In genomic region chr5:181189962-181190710, GRCh38 we compare ENCODE assay signal across 8 cellular contexts. TPM values are rescaled to one million over a fixed set of nuclear protein-coding genes. Genes with fewer than 3 reads are reported as not detected.
DNase-seq lines count a peak whose midpoint lies in the region; ATAC-seq and TF ChIP-seq lines count a peak whose summit lies in the region.

No MANE protein-coding gene starts in this region.

- ATAC-seq in natural killer cell: no peak
- no peak for ATAC-seq in GM18858 (IDR thresholded peaks at IDR 0.05; ENCODE audit: unreplicated experiment)
- ATAC-seq in GM18907 (IDR thresholded peaks at IDR 0.05; ENCODE audit: unreplicated experiment): no peak

- TF ChIP-seq CTCF in Calu3 (IDR thresholded peaks at IDR 0.05; ENCODE audit: unreplicated experiment) (no peak), RWPE1 (conservative IDR thresholded peaks at IDR 0.05; ENCODE audit: low read depth) (no peak), choroid plexus epithelial cell (conservative IDR thresholded peaks at IDR 0.05; ENCODE audit: low read depth, low read length) (no peak), natural killer cell (IDR thresholded peaks at IDR 0.05) (no peak), GM13977 (IDR thresholded peaks at IDR 0.05; ENCODE audit: extremely low read depth, insufficient read depth, missing control alignments) (no peak)

- DNase-seq in Calu3 (no peak), RWPE1 (ENCODE audit: low spot score) (no peak), choroid plexus epithelial cell (ENCODE audit: low read depth) (no peak), natural killer cell (peak; percentile 36), GM19238 (ENCODE audit: insufficient read length, low spot score) (no peak), GM13977 (ENCODE audit: low spot score) (no peak)

- peak overlapping the region; percentile 93 for H3K27ac ChIP-seq in RWPE1

- POLR2A ChIA-PET in RWPE1 (lab: Yijun Ruan, JAX; ENCODE audit: low non-redundant PET): interaction anchor here (0.6 to 1.7 kb wide), 3 partner anchors 14 to 72 kb away, joined by 3 to 4 read pairs (median 4); partner anchors contain the start of gene TRIM7

- CTCF ChIA-PET in Calu3 (lab: Charles Lee): interaction anchor here (0.8 to 3.7 kb wide), 2 partner anchors 17 to 381 kb away, joined by 4 to 24 read pairs; no protein-coding TSS in a partner anchor
- CTCF ChIA-PET in RWPE1 (lab: Yijun Ruan, JAX): interaction anchor here (1.2 to 4.9 kb wide), 4 partner anchors 11 to 18 kb away, joined by 3 to 24 read pairs (median 7); partner anchors contain the start of gene TRIM7

- BruUV-seq in Calu3 (replicated peaks; lab: Mats Ljungman, UMichigan): no TSS peak

- intact Hi-C loops in Calu3 (cut with micrococcal nuclease; ENCODE audit: unreplicated experiment) (loop anchor here (1.0 kb wide), 1 partner anchor 17 kb away; no protein-coding TSS in a partner anchor), natural killer cell (cut with micrococcal nuclease) (loop anchor here (2.0 to 10.0 kb wide), 2 partner anchors 71 to 385 kb away; partner anchors contain the start of genes MGAT1 and TRIM52)

- H3K4me3 Mint-ChIP-seq in Calu3 (ENCODE audit: low read depth, unreplicated experiment): peak overlapping the region; percentile 93
- H3K4me3 Mint-ChIP-seq in natural killer cell: peak overlapping the region; percentile 100

- no peaks in the 10 kb centered on the region for H3K9me3 Mint-ChIP-seq in Calu3 (ENCODE audit: low read depth, unreplicated experiment)
- H3K9me3 Mint-ChIP-seq in natural killer cell: no peaks in the 10 kb centered on the region

- in situ Hi-C loops in GM13977 (cut with MboI; ENCODE audit: low pct_unique_long_range_greater_than_20kb, low sequenced_read_pairs, unreplicated experiment): no loop called here

- H3K36me3 Mint-ChIP-seq in Calu3 (ENCODE audit: insufficient read depth, unreplicated experiment) (peaks cover 67% of the 10 kb centered on the region), natural killer cell (peaks cover 10% of the 10 kb centered on the region)

- peaks cover 17% of the 10 kb centered on the region for H3K27me3 Mint-ChIP-seq in Calu3 (ENCODE audit: unreplicated experiment)
- H3K27me3 Mint-ChIP-seq in natural killer cell (ENCODE audit: low read depth in 2 of 2): peaks cover 6 to 11% of the 10 kb centered on the region in 2 donors

- H3K4me1 Mint-ChIP-seq in Calu3 (ENCODE audit: low read depth, unreplicated experiment) (peaks cover 49% of the 10 kb centered on the region), natural killer cell (peaks cover 51 to 65% of the 10 kb centered on the region in 2 donors)

- H3K4me3 ChIP-seq in choroid plexus epithelial cell (ENCODE audit: low read depth, low read length): peak overlapping the region; percentile 83

- H3K27ac Mint-ChIP-seq in Calu3 (ENCODE audit: unreplicated experiment): peak overlapping the region; percentile 100
- H3K27ac Mint-ChIP-seq in natural killer cell: peak overlapping the region; percentile 99 to 100

RNA-seq across cellular contexts. Expression of gene TRIM7, which starts 14.9 kb away (rescaled TPM):
- total RNA-seq in Calu3 (2022) (1.8 and 2.4 TPM in 2 replicates), natural killer cell (1 to 10 TPM in 1 of 3 donors, under 1 TPM in 1, not detected in 1; 0.73 to 1.2 TPM)

RNA-seq across cellular contexts. Expression of gene TRIM41, which starts 32.9 kb away (rescaled TPM):
- total RNA-seq in Calu3 (2022) (33.5 and 34.2 TPM in 2 replicates), natural killer cell (10 to 100 TPM; 33.4 to 41.6 (median 36.0) TPM)

RNA-seq across cellular contexts. Expression of gene OR2V2, which starts 42.8 kb away (rescaled TPM):
- not detected in 2 replicates for total RNA-seq in Calu3 (2022)
- not detected for total RNA-seq in natural killer cell

RNA-seq across cellular contexts. Expression of gene RACK1, which starts 53.6 kb away (rescaled TPM):
- total RNA-seq in Calu3 (2022) (1,679 and 1,946 TPM in 2 replicates), natural killer cell (1,000 to 10,000 TPM; 1,089 to 1,233 (median 1,138) TPM)

RNA-seq across cellular contexts. Expression of gene OR2V1, which starts 59.2 kb away (rescaled TPM):
- not detected in 2 replicates for total RNA-seq in Calu3 (2022)
- total RNA-seq in natural killer cell: not detected
